18 cellular contexts compared by ENCODE assay signal in genomic region chr2:138423745-138424144, GRCh38.
A peak's percentile ranks its signal among the peaks of the same experiment; 100 is the strongest.
DNase-seq lines count a peak whose midpoint lies in the region; ATAC-seq and TF ChIP-seq lines count a peak whose summit lies in the region.
"Had no signal": no experiment of that assay in that cellular context is flagged by ENCODE, and none has a peak within 500 bp of the region (broad histone marks: within the 10 kb centered on the region; RNA-seq: fewer than 3 reads in every experiment).

No MANE protein-coding gene starts in this region.

- H4K20me1 ChIP-seq in mammary epithelial cell (ENCODE audit: insufficient read depth, low read length), result no peaks in the 10 kb centered on the region

- DNase-seq in mammary epithelial cell, result no peak
- DNase-seq in breast epithelium (ENCODE audit: low spot score in 2 of 2), result no peak
- DNase-seq in foreskin melanocyte, result peak; percentile 11
- DNase-seq in renal cortical epithelial cell (ENCODE audit: low read depth), result peak; percentile 56
- no peak for DNase-seq in midbrain (lab: John Stamatoyannopoulos, UW)
- DNase-seq: ACHN; C1 segment of cervical spinal cord; CD4-positive, alpha-beta memory T cell; COR-L47; DMS153; DND-41; H9 had no signal

- CTCF ChIA-PET in mammary epithelial cell (lab: Charles Lee; ENCODE audit: low non-redundant PET), result no interaction called here

- intact Hi-C loops in mammary epithelial cell (cut with micrococcal nuclease) (loop anchor here (2.0 kb wide), 2 partner anchors 19 to 79 kb away; no protein-coding TSS in a partner anchor), breast epithelium (cut with DNase I; ENCODE audit: low total_unique reads) (no loop called here)

- no peak for ATAC-seq in GM19397 (IDR thresholded peaks at IDR 0.05; ENCODE audit: unreplicated experiment)
- no peak for ATAC-seq in GM19395 (IDR thresholded peaks at IDR 0.05; ENCODE audit: unreplicated experiment)
- ATAC-seq: GM23338, HCT116 had no signal

- TF ChIP-seq RAD21 in liver (IDR thresholded peaks at IDR 0.05), result peak; percentile 39 to 43

- dilution Hi-C loops in mammary epithelial cell (cut with HindIII; ENCODE audit: low sequenced_read_pairs), result no loop called here

- H2AFZ ChIP-seq in mammary epithelial cell (ENCODE audit: low read depth, low read length), result no peak overlapping the region
- H2AFZ ChIP-seq: GM23338 had no signal

- peaks cover 23% of the 10 kb centered on the region for H3K4me1 ChIP-seq in mammary epithelial cell (ENCODE audit: insufficient read depth, low read length)
- no peaks in the 10 kb centered on the region for H3K4me1 ChIP-seq in breast epithelium
- H3K4me1 ChIP-seq in liver (ENCODE audit: control insufficient read depth in 4 of 4, insufficient read depth in 4 of 4, low read length in 3 of 4), result peaks cover 2 to 27% (median 12%) of the 10 kb centered on the region in 4 donors

- peak overlapping the region; percentile 32 for H3K4me2 ChIP-seq in mammary epithelial cell (ENCODE audit: insufficient read depth, low read depth, low read length)
- H3K4me2 ChIP-seq: GM23338 had no signal

- in situ Hi-C loops in mammary epithelial cell (cut with MboI; ENCODE audit: low sequenced_read_pairs in 2 of 2), result no loop called here

- BruUV-seq in mammary epithelial cell (replicated peaks; lab: Mats Ljungman, UMichigan), result no TSS peak

- TF ChIP-seq POLR2A in breast epithelium (IDR thresholded peaks at IDR 0.05), result no peak

- H3K27me3 ChIP-seq in mammary epithelial cell (ENCODE audit: insufficient read depth, low read length) (no peaks in the 10 kb centered on the region), breast epithelium (no peaks in the 10 kb centered on the region), liver (ENCODE audit: control insufficient read depth in 4 of 4, insufficient read depth in 4 of 4, low read length in 3 of 4) (no peaks in the 10 kb centered on the region)

- H3K36me3 ChIP-seq in mammary epithelial cell (ENCODE audit: insufficient read depth, low read length) (no peaks in the 10 kb centered on the region), breast epithelium (no peaks in the 10 kb centered on the region), liver (ENCODE audit: control insufficient read depth in 4 of 4, insufficient read depth in 3 of 4, low read depth in 1 of 4, low read length in 3 of 4) (no peaks in the 10 kb centered on the region)

- H3K27ac ChIP-seq in mammary epithelial cell (ENCODE audit: insufficient read depth, low read depth, low read length) (no peak overlapping the region), breast epithelium (no peak overlapping the region), liver (ENCODE audit: low read depth in 1 of 2, low read length in 2 of 2) (peak overlapping the region; percentile 22 to 46)
- H3K27ac ChIP-seq: 22Rv1 had no signal

- no peak for TF ChIP-seq CTCF in mammary epithelial cell (conservative IDR thresholded peaks at IDR 0.05 in 1 of 2, IDR thresholded peaks at IDR 0.05 in 1 of 2; ENCODE audit: extremely low read depth in 1 of 2, insufficient read depth in 1 of 2, low read depth in 1 of 2, low read length in 2 of 2)
- TF ChIP-seq CTCF in breast epithelium (IDR thresholded peaks at IDR 0.05), result no peak
- TF ChIP-seq CTCF in liver (IDR thresholded peaks at IDR 0.05; ENCODE audit: low read depth, low read length, missing input control), result no peak

- peaks cover 5% of the 10 kb centered on the region for H3K9me3 ChIP-seq in mammary epithelial cell (replicated peaks; ENCODE audit: insufficient read depth, low read length)
- peaks cover 12 to 13% of the 10 kb centered on the region in 2 donors for H3K9me3 ChIP-seq in breast epithelium
- H3K9me3 ChIP-seq in liver (ENCODE audit: control insufficient read depth in 4 of 4, low read length in 3 of 4), result no peaks in the 10 kb centered on the region

- no peaks in the 10 kb centered on the region for H3K79me2 ChIP-seq in mammary epithelial cell (ENCODE audit: insufficient read depth, low read length)

- H3K9ac ChIP-seq in mammary epithelial cell (ENCODE audit: insufficient read depth, low read length) (no peak overlapping the region), liver (ENCODE audit: low read depth in 1 of 2, low read length in 2 of 2) (no peak overlapping the region)

- H3K4me3 ChIP-seq in mammary epithelial cell (replicated peaks in 1 of 3; ENCODE audit: insufficient read depth in 1 of 3, low read depth in 2 of 3, low read length in 3 of 3) (no peak overlapping the region), breast epithelium (no peak overlapping the region), liver (ENCODE audit: low read depth in 1 of 3, low read length in 3 of 3) (peak overlapping the region in 1 of 3 donors; percentile 3)
- H3K4me3 ChIP-seq: GM23338 had no signal

- 100% methylated on average over 1 of the region's 1 CpG for WGBS in mammary epithelial cell (ENCODE audit: low coverage, missing lambda C conversion rate)
- WGBS in liver, result 38% methylated on average over 1 of the region's 1 CpG

TF ChIP-seq in liver, 16 proteins besides CTCF, POLR2A, EP300 and RAD21:
- TF ChIP-seq MAX (IDR thresholded peaks at IDR 0.05) (no peak), ATF3 (IDR thresholded peaks at IDR 0.05) (no peak), EGR1 (IDR thresholded peaks at IDR 0.05; ENCODE audit: low read depth in 2 of 2) (no peak), YY1 (IDR thresholded peaks at IDR 0.05) (peak; percentile 40), FOXA1 (IDR thresholded peaks at IDR 0.05) (no peak), FOXA2 (IDR thresholded peaks at IDR 0.05) (peak; percentile 33), GABPA (IDR thresholded peaks at IDR 0.05 in 1 of 2, conservative IDR thresholded peaks at IDR 0.05 in 1 of 2) (no peak), HNF4G (IDR thresholded peaks at IDR 0.05) (peak; percentile 48), HNF4A (conservative IDR thresholded peaks at IDR 0.05) (peak; percentile 78 to 83), REST (IDR thresholded peaks at IDR 0.05) (peak; percentile 25), NR2F2 (IDR thresholded peaks at IDR 0.05) (no peak), TAF1 (conservative IDR thresholded peaks at IDR 0.05) (no peak), RXRA (IDR thresholded peaks at IDR 0.05) (peak; percentile 15 to 53), ZBTB33 (IDR thresholded peaks at IDR 0.05) (peak; percentile 74), JUND (IDR thresholded peaks at IDR 0.05) (peak in 1 of 2 donors; percentile 54), SP1 (IDR thresholded peaks at IDR 0.05) (peak; percentile 79)
TF ChIP-seq in liver: peak in this region for 9.

Comparison
In these comparisons a context has a peak if more than half of its experiments do, and no peak if none do; other contexts are left out.
1. DNase-seq: peak in foreskin melanocyte (single experiment) and renal cortical epithelial cell (single experiment); none in mammary epithelial cell (single experiment), breast epithelium (0 of 2) and midbrain (single experiment).
2. H3K27ac ChIP-seq: peak in liver (2 of 2); none in mammary epithelial cell (single experiment) and breast epithelium (0 of 2).